ENCODE assay signal across 8 cellular contexts in the genomic region with DNA sequence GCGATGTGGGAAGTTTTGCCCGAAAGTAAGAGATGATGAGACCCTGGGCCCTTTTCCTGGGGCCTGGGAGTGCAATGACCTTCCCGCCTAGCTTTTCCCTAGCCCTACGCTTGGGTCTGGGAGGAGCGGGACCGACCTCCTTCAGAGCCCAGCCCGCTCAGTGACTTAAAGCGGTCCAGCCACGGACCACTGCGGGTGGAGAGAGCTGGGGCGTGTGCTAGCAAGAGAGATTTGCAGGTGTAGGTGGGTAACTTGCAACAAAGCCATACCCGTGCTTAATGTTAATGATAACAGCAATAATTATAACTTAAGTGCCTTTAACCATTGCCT. TPM values are rescaled to one million over a fixed set of nuclear protein-coding genes. Genes with fewer than 3 reads are reported as not detected.
A peak's percentile ranks its signal among the peaks of the same experiment; 100 is the strongest.
DNase-seq lines count a peak whose midpoint lies in the region; ATAC-seq and TF ChIP-seq lines count a peak whose summit lies in the region.

No MANE protein-coding gene starts in this region.

- H3K4me1 ChIP-seq in Peyer's patch = peaks cover 0 to 11% (median 8%) of the 10 kb centered on the region in 4 donors
- H3K4me1 ChIP-seq in psoas muscle = peaks cover 5% of the 10 kb centered on the region

- no peaks in the 10 kb centered on the region for H3K36me3 ChIP-seq in Peyer's patch
- H3K36me3 ChIP-seq in psoas muscle (ENCODE audit: insufficient read depth in 1 of 2, low read depth in 1 of 2) = no peaks in the 10 kb centered on the region

- intact Hi-C loops in psoas muscle (cut with DNase I) = loop anchor here (2.0 to 10.0 kb wide), 6 partner anchors 72 to 422 kb away; no protein-coding TSS in a partner anchor

- 0 to 1% (median 1%) methylated on average over 12 of the region's 12 CpGs for WGBS in psoas muscle, 3 donors

- peak; percentile 20 for ATAC-seq in GM18858 (IDR thresholded peaks at IDR 0.05; ENCODE audit: unreplicated experiment)
- ATAC-seq in HG02588 (IDR thresholded peaks at IDR 0.05; ENCODE audit: unreplicated experiment) = peak; percentile 19
- peak; percentile 22 to 52 (median 34) for ATAC-seq in psoas muscle

- H3K4me3 ChIP-seq in Peyer's patch (peak overlapping the region; percentile 67 to 92 (median 75)), fibroblast of the aortic adventitia (ENCODE audit: low read depth, low read length) (peak overlapping the region; percentile 92), psoas muscle (peak overlapping the region; percentile 92)

- DNase-seq in Peyer's patch = no peak
- DNase-seq in fibroblast of the aortic adventitia (ENCODE audit: low read depth) = no peak
- no peak for DNase-seq in psoas muscle
- DNase-seq in stimulated activated CD4-positive, alpha-beta T cell treated with anti-CD3 and anti-CD28 coated beads, Interleukin-2, amount 100 ng/mL, for 48 hours = no peak
- no peak for DNase-seq in SIG-M5 (lab: John Stamatoyannopoulos, UW)
- DNase-seq in KG1 (lab: John Stamatoyannopoulos, UW) = no peak

- TF ChIP-seq CTCF in Peyer's patch (IDR thresholded peaks at IDR 0.05) (no peak), fibroblast of the aortic adventitia (IDR thresholded peaks at IDR 0.05; ENCODE audit: insufficient read depth, low read length) (no peak), psoas muscle (IDR thresholded peaks at IDR 0.05) (no peak)

- H3K9me3 ChIP-seq in Peyer's patch (no peaks in the 10 kb centered on the region), psoas muscle (no peaks in the 10 kb centered on the region)

- H3K27me3 ChIP-seq in Peyer's patch = no peaks in the 10 kb centered on the region
- H3K27me3 ChIP-seq in psoas muscle (ENCODE audit: insufficient read depth in 3 of 3, low read length in 2 of 3) = no peaks in the 10 kb centered on the region

- TF ChIP-seq POLR2A in Peyer's patch (IDR thresholded peaks at IDR 0.05) = no peak

- H3K27ac ChIP-seq in Peyer's patch (peak overlapping the region; percentile 79 to 93 (median 86)), psoas muscle (peak overlapping the region; percentile 85)

RNA-seq across cellular contexts. Expression of gene PDE5A, which starts 0.5 kb away (rescaled TPM):
- total RNA-seq in Peyer's patch (10 to 100 TPM; 37.7 to 58.6 (median 47.2) TPM), fibroblast of the aortic adventitia (ENCODE audit: low replicate concordance) (29.3 and 146 TPM in 2 replicates), psoas muscle (10 to 100 TPM in 1 of 4 donors, 1 to 10 TPM in 3; 4.4 to 21.1 (median 7.4) TPM)
- polyA plus RNA-seq in psoas muscle = 1 to 10 TPM in 2 of 3 donors, under 1 TPM in 1; 0.60 to 4.3 (median 1.0) TPM
